1 cellular context compared by ENCODE assay signal in the genomic region with DNA sequence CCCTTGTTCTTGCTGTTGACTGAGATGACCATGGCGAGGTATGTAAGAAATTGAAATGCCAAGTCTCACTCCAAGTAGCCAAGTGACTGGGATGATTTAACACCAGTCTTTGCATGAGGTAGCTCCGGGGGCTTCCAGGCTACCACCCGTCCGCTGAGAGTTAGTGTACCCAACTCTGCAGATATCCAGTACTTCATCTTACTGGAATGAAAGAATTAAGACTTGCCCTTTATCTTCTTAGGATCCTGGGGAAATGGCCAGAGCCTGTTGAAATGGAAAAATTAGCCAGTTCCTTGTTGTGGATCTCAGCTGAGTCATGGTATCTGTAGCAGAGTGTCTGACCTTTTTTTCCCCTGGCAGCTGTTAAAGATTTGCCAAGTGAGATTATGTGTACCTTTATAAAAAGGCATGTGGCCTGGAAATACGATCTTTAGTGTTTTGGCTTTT.
TF ChIP-seq lines count a peak whose summit lies in the region.

No MANE protein-coding gene starts in this region.

TF ChIP-seq in K562, 482 proteins besides CTCF, POLR2A, EP300 and RAD21 (continued from another document and continues in another):
- TF ChIP-seq, protein P1, sequence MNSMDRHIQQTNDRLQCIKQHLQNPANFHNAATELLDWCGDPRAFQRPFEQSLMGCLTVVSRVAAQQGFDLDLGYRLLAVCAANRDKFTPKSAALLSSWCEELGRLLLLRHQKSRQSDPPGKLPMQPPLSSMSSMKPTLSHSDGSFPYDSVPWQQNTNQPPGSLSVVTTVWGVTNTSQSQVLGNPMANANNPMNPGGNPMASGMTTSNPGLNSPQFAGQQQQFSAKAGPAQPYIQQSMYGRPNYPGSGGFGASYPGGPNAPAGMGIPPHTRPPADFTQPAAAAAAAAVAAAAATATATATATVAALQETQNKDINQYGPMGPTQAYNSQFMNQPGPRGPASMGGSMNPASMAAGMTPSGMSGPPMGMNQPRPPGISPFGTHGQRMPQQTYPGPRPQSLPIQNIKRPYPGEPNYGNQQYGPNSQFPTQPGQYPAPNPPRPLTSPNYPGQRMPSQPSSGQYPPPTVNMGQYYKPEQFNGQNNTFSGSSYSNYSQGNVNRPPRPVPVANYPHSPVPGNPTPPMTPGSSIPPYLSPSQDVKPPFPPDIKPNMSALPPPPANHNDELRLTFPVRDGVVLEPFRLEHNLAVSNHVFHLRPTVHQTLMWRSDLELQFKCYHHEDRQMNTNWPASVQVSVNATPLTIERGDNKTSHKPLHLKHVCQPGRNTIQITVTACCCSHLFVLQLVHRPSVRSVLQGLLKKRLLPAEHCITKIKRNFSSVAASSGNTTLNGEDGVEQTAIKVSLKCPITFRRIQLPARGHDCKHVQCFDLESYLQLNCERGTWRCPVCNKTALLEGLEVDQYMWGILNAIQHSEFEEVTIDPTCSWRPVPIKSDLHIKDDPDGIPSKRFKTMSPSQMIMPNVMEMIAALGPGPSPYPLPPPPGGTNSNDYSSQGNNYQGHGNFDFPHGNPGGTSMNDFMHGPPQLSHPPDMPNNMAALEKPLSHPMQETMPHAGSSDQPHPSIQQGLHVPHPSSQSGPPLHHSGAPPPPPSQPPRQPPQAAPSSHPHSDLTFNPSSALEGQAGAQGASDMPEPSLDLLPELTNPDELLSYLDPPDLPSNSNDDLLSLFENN (IDR thresholded peaks at IDR 0.05; ENCODE audit: low read depth in 2 of 2, low read length in 2 of 2), result no peak
- TF ChIP-seq ZNF197 (CRISPR knock-in tag; IDR thresholded peaks at IDR 0.05; ENCODE audit: low read depth), result no peak
- no peak for TF ChIP-seq PHF21A (IDR thresholded peaks at IDR 0.05; ENCODE audit: borderline replicate concordance, low read depth)
- TF ChIP-seq, protein P2, sequence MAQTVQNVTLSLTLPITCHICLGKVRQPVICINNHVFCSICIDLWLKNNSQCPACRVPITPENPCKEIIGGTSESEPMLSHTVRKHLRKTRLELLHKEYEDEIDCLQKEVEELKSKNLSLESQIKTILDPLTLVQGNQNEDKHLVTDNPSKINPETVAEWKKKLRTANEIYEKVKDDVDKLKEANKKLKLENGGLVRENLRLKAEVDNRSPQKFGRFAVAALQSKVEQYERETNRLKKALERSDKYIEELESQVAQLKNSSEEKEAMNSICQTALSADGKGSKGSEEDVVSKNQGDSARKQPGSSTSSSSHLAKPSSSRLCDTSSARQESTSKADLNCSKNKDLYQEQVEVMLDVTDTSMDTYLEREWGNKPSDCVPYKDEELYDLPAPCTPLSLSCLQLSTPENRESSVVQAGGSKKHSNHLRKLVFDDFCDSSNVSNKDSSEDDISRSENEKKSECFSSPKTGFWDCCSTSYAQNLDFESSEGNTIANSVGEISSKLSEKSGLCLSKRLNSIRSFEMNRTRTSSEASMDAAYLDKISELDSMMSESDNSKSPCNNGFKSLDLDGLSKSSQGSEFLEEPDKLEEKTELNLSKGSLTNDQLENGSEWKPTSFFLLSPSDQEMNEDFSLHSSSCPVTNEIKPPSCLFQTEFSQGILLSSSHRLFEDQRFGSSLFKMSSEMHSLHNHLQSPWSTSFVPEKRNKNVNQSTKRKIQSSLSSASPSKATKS (CRISPR knock-in tag; IDR thresholded peaks at IDR 0.05), result no peak
- no peak for TF ChIP-seq CTBP1 (IDR thresholded peaks at IDR 0.05; ENCODE audit: borderline replicate concordance)
- peak; percentile 13; the same call in 1 of the 2 replicates for TF ChIP-seq NFE2L1 (tag; IDR thresholded peaks at IDR 0.05; ENCODE audit: borderline replicate concordance, low read depth)
- 0 out of 2 replicates have a peak, but pooled peaks have one; percentile 56 for TF ChIP-seq SMARCE1 (IDR thresholded peaks at IDR 0.05)
- TF ChIP-seq NR2C2 (CRISPR knock-in tag; IDR thresholded peaks at IDR 0.05), result no peak
- peak; percentile 50 for TF ChIP-seq NR2C2 (tag; IDR thresholded peaks at IDR 0.05)
- peak; percentile 64 for TF ChIP-seq ZNF507 (tag; conservative IDR thresholded peaks at IDR 0.05)
- no peak for TF ChIP-seq XRCC5 (IDR thresholded peaks at IDR 0.05; ENCODE audit: low read depth, low read length)
- no peak for TF ChIP-seq ZNF175 (CRISPR knock-in tag; IDR thresholded peaks at IDR 0.05; ENCODE audit: low read depth)
- no peak for TF ChIP-seq ZNF140 (CRISPR knock-in tag; IDR thresholded peaks at IDR 0.05)
- TF ChIP-seq C11orf30 (IDR thresholded peaks at IDR 0.05; ENCODE audit: low read depth), result peak; percentile 69
- TF ChIP-seq CHCHD3 (CRISPR knock-in tag; IDR thresholded peaks at IDR 0.05), result no peak
- TF ChIP-seq, protein P3, sequence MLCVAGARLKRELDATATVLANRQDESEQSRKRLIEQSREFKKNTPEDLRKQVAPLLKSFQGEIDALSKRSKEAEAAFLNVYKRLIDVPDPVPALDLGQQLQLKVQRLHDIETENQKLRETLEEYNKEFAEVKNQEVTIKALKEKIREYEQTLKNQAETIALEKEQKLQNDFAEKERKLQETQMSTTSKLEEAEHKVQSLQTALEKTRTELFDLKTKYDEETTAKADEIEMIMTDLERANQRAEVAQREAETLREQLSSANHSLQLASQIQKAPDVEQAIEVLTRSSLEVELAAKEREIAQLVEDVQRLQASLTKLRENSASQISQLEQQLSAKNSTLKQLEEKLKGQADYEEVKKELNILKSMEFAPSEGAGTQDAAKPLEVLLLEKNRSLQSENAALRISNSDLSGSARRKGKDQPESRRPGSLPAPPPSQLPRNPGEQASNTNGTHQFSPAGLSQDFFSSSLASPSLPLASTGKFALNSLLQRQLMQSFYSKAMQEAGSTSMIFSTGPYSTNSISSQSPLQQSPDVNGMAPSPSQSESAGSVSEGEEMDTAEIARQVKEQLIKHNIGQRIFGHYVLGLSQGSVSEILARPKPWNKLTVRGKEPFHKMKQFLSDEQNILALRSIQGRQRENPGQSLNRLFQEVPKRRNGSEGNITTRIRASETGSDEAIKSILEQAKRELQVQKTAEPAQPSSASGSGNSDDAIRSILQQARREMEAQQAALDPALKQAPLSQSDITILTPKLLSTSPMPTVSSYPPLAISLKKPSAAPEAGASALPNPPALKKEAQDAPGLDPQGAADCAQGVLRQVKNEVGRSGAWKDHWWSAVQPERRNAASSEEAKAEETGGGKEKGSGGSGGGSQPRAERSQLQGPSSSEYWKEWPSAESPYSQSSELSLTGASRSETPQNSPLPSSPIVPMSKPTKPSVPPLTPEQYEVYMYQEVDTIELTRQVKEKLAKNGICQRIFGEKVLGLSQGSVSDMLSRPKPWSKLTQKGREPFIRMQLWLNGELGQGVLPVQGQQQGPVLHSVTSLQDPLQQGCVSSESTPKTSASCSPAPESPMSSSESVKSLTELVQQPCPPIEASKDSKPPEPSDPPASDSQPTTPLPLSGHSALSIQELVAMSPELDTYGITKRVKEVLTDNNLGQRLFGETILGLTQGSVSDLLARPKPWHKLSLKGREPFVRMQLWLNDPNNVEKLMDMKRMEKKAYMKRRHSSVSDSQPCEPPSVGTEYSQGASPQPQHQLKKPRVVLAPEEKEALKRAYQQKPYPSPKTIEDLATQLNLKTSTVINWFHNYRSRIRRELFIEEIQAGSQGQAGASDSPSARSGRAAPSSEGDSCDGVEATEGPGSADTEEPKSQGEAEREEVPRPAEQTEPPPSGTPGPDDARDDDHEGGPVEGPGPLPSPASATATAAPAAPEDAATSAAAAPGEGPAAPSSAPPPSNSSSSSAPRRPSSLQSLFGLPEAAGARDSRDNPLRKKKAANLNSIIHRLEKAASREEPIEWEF (CRISPR knock-in tag; IDR thresholded peaks at IDR 0.05), result no peak
- TF ChIP-seq, protein P4, sequence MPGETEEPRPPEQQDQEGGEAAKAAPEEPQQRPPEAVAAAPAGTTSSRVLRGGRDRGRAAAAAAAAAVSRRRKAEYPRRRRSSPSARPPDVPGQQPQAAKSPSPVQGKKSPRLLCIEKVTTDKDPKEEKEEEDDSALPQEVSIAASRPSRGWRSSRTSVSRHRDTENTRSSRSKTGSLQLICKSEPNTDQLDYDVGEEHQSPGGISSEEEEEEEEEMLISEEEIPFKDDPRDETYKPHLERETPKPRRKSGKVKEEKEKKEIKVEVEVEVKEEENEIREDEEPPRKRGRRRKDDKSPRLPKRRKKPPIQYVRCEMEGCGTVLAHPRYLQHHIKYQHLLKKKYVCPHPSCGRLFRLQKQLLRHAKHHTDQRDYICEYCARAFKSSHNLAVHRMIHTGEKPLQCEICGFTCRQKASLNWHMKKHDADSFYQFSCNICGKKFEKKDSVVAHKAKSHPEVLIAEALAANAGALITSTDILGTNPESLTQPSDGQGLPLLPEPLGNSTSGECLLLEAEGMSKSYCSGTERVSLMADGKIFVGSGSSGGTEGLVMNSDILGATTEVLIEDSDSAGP (CRISPR knock-in tag; IDR thresholded peaks at IDR 0.05), result no peak
- peak; percentile 70; the same call in 1 of the 2 replicates for TF ChIP-seq MAFF (IDR thresholded peaks at IDR 0.05; ENCODE audit: low read length)
- TF ChIP-seq PYGO2 (tag; IDR thresholded peaks at IDR 0.05), result no peak
- peak; percentile 83 for TF ChIP-seq MAFG (tag; conservative IDR thresholded peaks at IDR 0.05)
- no peak for TF ChIP-seq ZNF311 (CRISPR knock-in tag; IDR thresholded peaks at IDR 0.05)
- TF ChIP-seq NCOA2 (IDR thresholded peaks at IDR 0.05; ENCODE audit: partially characterized antibody in 2 of 2), result no peak
- no peak for TF ChIP-seq POLR2AphosphoS2 (IDR thresholded peaks at IDR 0.05; ENCODE audit: low read length)
- peak; percentile 72 for TF ChIP-seq ZNF316 (IDR thresholded peaks at IDR 0.05)
- no peak for TF ChIP-seq TFAM (CRISPR knock-in tag; conservative IDR thresholded peaks at IDR 0.05)
- TF ChIP-seq, protein P5, sequence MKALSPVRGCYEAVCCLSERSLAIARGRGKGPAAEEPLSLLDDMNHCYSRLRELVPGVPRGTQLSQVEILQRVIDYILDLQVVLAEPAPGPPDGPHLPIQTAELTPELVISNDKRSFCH (CRISPR knock-in tag; IDR thresholded peaks at IDR 0.05), result no peak
- TF ChIP-seq, protein P5 (tag; IDR thresholded peaks at IDR 0.05), result no peak
- peak; percentile 49 for TF ChIP-seq DACH1 (IDR thresholded peaks at IDR 0.05; ENCODE audit: partially characterized antibody)
- TF ChIP-seq, protein P6, sequence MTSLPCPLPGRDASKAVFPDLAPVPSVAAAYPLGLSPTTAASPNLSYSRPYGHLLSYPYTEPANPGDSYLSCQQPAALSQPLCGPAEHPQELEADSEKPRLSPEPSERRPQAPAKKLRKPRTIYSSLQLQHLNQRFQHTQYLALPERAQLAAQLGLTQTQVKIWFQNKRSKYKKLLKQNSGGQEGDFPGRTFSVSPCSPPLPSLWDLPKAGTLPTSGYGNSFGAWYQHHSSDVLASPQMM (CRISPR knock-in tag; IDR thresholded peaks at IDR 0.05), result no peak
- no peak for TF ChIP-seq SIRT6 (IDR thresholded peaks at IDR 0.05; ENCODE audit: low read depth, low read length)
- TF ChIP-seq HSF4 (CRISPR knock-in tag; IDR thresholded peaks at IDR 0.05; ENCODE audit: borderline replicate concordance), result no peak
- no peak for TF ChIP-seq BCOR (IDR thresholded peaks at IDR 0.05)
- TF ChIP-seq DPF2 (IDR thresholded peaks at IDR 0.05), result peak; percentile 65
- TF ChIP-seq SIN3B (IDR thresholded peaks at IDR 0.05; ENCODE audit: low read depth), result no peak
- TF ChIP-seq JUND (IDR thresholded peaks at IDR 0.05; ENCODE audit: borderline replicate concordance, low read depth, low read length), result no peak
- TF ChIP-seq JUND (tag; IDR thresholded peaks at IDR 0.05; ENCODE audit: borderline replicate concordance, low read depth, low read length), result peak; percentile 44; the same call in 2 of the 3 replicates
- no peak for TF ChIP-seq MYNN (IDR thresholded peaks at IDR 0.05)
- no peak for TF ChIP-seq MYNN (CRISPR knock-in tag; IDR thresholded peaks at IDR 0.05)
- TF ChIP-seq, protein P7, sequence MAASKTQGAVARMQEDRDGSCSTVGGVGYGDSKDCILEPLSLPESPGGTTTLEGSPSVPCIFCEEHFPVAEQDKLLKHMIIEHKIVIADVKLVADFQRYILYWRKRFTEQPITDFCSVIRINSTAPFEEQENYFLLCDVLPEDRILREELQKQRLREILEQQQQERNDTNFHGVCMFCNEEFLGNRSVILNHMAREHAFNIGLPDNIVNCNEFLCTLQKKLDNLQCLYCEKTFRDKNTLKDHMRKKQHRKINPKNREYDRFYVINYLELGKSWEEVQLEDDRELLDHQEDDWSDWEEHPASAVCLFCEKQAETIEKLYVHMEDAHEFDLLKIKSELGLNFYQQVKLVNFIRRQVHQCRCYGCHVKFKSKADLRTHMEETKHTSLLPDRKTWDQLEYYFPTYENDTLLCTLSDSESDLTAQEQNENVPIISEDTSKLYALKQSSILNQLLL (CRISPR knock-in tag; IDR thresholded peaks at IDR 0.05; ENCODE audit: borderline replicate concordance), result no peak
- no peak for TF ChIP-seq NCOA4 (IDR thresholded peaks at IDR 0.05; ENCODE audit: partially characterized antibody)
- no peak for TF ChIP-seq KLF1 (tag; IDR thresholded peaks at IDR 0.05)
- TF ChIP-seq CBX8 (IDR thresholded peaks at IDR 0.05; ENCODE audit: borderline replicate concordance, extremely low read depth, low read depth, low read length, poor library complexity, severe bottlenecking), result no peak
- peak; percentile 48; the same call in 1 of the 2 replicates for TF ChIP-seq FOSL1 (tag; conservative IDR thresholded peaks at IDR 0.05)
- TF ChIP-seq, protein P8, sequence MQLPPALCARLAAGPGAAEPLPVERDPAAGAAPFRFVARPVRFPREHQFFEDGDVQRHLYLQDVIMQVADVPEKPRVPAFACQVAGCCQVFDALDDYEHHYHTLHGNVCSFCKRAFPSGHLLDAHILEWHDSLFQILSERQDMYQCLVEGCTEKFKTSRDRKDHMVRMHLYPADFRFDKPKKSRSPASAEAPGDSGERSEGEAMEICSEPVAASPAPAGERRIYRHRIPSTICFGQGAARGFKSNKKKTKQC (CRISPR knock-in tag; IDR thresholded peaks at IDR 0.05), result no peak
- no peak for TF ChIP-seq ZNF830 (CRISPR knock-in tag; IDR thresholded peaks at IDR 0.05)
- peak in 1 of 2 experiments; percentile 38; a peak in 1 of 4 replicates for TF ChIP-seq TRIM24 (IDR thresholded peaks at IDR 0.05)
- no peak for TF ChIP-seq ZNF134 (CRISPR knock-in tag; conservative IDR thresholded peaks at IDR 0.05)
- TF ChIP-seq, protein P9, sequence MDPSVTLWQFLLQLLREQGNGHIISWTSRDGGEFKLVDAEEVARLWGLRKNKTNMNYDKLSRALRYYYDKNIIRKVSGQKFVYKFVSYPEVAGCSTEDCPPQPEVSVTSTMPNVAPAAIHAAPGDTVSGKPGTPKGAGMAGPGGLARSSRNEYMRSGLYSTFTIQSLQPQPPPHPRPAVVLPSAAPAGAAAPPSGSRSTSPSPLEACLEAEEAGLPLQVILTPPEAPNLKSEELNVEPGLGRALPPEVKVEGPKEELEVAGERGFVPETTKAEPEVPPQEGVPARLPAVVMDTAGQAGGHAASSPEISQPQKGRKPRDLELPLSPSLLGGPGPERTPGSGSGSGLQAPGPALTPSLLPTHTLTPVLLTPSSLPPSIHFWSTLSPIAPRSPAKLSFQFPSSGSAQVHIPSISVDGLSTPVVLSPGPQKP (CRISPR knock-in tag; IDR thresholded peaks at IDR 0.05), result no peak
- peak; percentile 54 for TF ChIP-seq ARID1B (IDR thresholded peaks at IDR 0.05)
- no peak for TF ChIP-seq MEIS2 (IDR thresholded peaks at IDR 0.05; ENCODE audit: partially characterized antibody)
- TF ChIP-seq RB1 (IDR thresholded peaks at IDR 0.05; ENCODE audit: low read depth), result no peak
